ENCODE assay signal across 10 cellular contexts in the genomic region with DNA sequence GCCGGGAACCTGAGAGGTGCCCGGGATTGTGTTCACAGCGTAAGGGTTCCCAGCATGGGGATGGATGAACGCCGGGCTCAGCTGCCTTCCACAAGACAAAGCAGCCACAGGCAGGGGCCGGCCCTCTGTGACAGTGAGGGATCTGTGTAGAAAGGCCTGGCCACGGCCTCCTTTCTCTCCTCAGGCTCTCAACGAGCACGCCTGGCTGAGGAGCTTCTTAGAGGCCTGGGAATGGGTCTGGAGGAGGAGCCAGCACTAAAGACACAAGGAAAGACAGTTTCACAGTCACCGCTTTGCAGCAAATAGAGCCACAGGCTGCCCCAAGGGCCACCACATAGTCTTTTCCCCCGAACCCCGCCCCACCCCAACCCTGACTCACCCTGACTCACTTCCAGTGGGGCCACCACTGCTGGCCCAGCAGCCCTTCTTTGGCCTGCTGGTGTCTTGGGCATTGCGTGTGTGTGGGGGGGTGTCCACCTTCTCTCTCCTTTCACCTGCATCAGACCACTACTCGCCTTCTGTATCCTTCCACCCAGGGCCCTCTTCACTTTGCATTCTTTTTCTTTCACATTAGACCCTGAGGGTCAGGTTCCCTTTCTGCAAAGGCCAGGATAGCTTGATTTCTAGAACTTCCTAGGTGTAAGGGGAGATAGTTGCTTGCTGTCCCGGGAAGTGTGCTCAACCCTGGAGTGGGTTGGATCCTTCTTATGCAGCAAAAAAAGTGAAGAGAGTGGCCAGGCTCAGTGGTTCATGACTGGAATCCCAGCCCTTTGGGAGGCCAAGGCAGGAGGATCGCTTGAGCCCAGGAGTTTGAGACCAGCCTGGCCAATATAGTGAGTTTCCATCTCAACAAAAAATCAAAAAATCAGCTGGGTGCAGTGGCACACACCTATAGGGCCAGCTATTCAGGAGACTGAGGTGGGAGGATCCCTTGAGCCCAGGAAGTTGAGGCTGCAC. TPM values are rescaled to one million over a fixed set of nuclear protein-coding genes. Genes with fewer than 3 reads are reported as not detected.
DNase-seq lines count a peak whose midpoint lies in the region; ATAC-seq and TF ChIP-seq lines count a peak whose summit lies in the region.
"Had no signal": no experiment of that assay in that cellular context is flagged by ENCODE, and none has a peak within 500 bp of the region (broad histone marks: within the 10 kb centered on the region; RNA-seq: fewer than 3 reads in every experiment).

No MANE protein-coding gene starts in this region.

- peak; percentile 84 for DNase-seq in ACHN
- DNase-seq in HS-5 (ENCODE audit: low read depth), result peak; percentile 76
- DNase-seq in activated CD4-positive, alpha-beta memory T cell treated with anti-CD3 and anti-CD28 coated beads for 36 hours, result peak; percentile 68
- DNase-seq in kidney epithelial cell (ENCODE audit: low read depth), result peak; percentile 69
- no peak for DNase-seq in hippocampal formation (lab: John Stamatoyannopoulos, UW)
- no peak for DNase-seq in DMS114 treated with DMSO at 0.1 percent for 48 hours (lab: John Stamatoyannopoulos, UW; ENCODE audit: unreplicated experiment)
- DNase-seq in NCI-H82 (lab: John Stamatoyannopoulos, UW), result no peak

- no peaks in the 10 kb centered on the region for H3K27me3 ChIP-seq in kidney epithelial cell (ENCODE audit: control insufficient read depth, insufficient read depth, low read length)

- H3K36me3 ChIP-seq in kidney epithelial cell (ENCODE audit: control insufficient read depth, insufficient read depth, low read length), result no peaks in the 10 kb centered on the region
- H3K36me3 ChIP-seq: thoracic aorta had no signal

- ATAC-seq in GM18505 (IDR thresholded peaks at IDR 0.05; ENCODE audit: unreplicated experiment), result no peak

- CTCF ChIA-PET in activated CD4-positive, alpha-beta memory T cell treated with anti-CD3 and anti-CD28 coated beads for 36 hours (lab: Charles Lee), result interaction anchor here (0.6 to 0.7 kb wide), 2 partner anchors 151 to 297 kb away, joined by 3 read pairs; no protein-coding TSS in a partner anchor

- H3K4me3 Mint-ChIP-seq in activated CD4-positive, alpha-beta memory T cell treated with anti-CD3 and anti-CD28 coated beads for 36 hours, result no peak overlapping the region

- no peaks in the 10 kb centered on the region for H3K36me3 Mint-ChIP-seq in activated CD4-positive, alpha-beta memory T cell treated with anti-CD3 and anti-CD28 coated beads for 36 hours
- H3K36me3 Mint-ChIP-seq: IgD-negative memory B cell had no signal

- in situ Hi-C loops in ACHN (cut with HindIII; ENCODE audit: low pct_ligation_motif_present, low pct_unique_long_range_greater_than_20kb, low sequenced_read_pairs), result no loop called here

- no peak overlapping the region for H3K27ac Mint-ChIP-seq in activated CD4-positive, alpha-beta memory T cell treated with anti-CD3 and anti-CD28 coated beads for 36 hours
- H3K27ac Mint-ChIP-seq: IgD-negative memory B cell had no signal

- no peak for TF ChIP-seq POLR2A in GM18505 (IDR thresholded peaks at IDR 0.05; ENCODE audit: borderline replicate concordance, extremely low read depth, insufficient read depth, insufficient read length)

- H3K27me3 Mint-ChIP-seq in activated CD4-positive, alpha-beta memory T cell treated with anti-CD3 and anti-CD28 coated beads for 36 hours, result no peaks in the 10 kb centered on the region

- no peak overlapping the region for H3K4me3 ChIP-seq in kidney epithelial cell (ENCODE audit: low read depth, low read length)
- H3K4me3 ChIP-seq: thoracic aorta had no signal

- peaks cover 10% of the 10 kb centered on the region for H3K4me1 Mint-ChIP-seq in activated CD4-positive, alpha-beta memory T cell treated with anti-CD3 and anti-CD28 coated beads for 36 hours (ENCODE audit: low read depth)

- TF ChIP-seq CTCF in kidney epithelial cell (IDR thresholded peaks at IDR 0.05; ENCODE audit: insufficient read depth, low read length, poor library complexity, severe bottlenecking), result no peak

- H3K9me3 Mint-ChIP-seq in activated CD4-positive, alpha-beta memory T cell treated with anti-CD3 and anti-CD28 coated beads for 36 hours, result no peaks in the 10 kb centered on the region

- intact Hi-C loops in activated CD4-positive, alpha-beta memory T cell treated with anti-CD3 and anti-CD28 coated beads for 36 hours (cut with micrococcal nuclease), result no loop called here

- POLR2A ChIA-PET in activated CD4-positive, alpha-beta memory T cell treated with anti-CD3 and anti-CD28 coated beads for 36 hours (lab: Charles Lee), result no interaction called here

RNA-seq across cellular contexts. Expression of gene HPCAL1, which starts 19.3 kb away (rescaled TPM):
- total RNA-seq in activated CD4-positive, alpha-beta memory T cell treated with anti-CD3 and anti-CD28 coated beads for 36 hours, result 10 to 100 TPM; 82.2 to 82.6 TPM
- total RNA-seq in kidney epithelial cell, result 33.7 and 41.3 TPM in 2 replicates

Comparison
In these comparisons a context has a peak if more than half of its experiments do, and no peak if none do; other contexts are left out.
1. DNase-seq: peak in ACHN (single experiment), HS-5 (single experiment), activated CD4-positive, alpha-beta memory T cell treated with anti-CD3 and anti-CD28 coated beads for 36 hours (single experiment) and kidney epithelial cell (single experiment); none in hippocampal formation (0 of 2), DMS114 treated with DMSO at 0.1 percent for 48 hours (single experiment) and NCI-H82 (single experiment).